Comparison of ENCODE assay signal across 12 cellular contexts in the genomic region with DNA sequence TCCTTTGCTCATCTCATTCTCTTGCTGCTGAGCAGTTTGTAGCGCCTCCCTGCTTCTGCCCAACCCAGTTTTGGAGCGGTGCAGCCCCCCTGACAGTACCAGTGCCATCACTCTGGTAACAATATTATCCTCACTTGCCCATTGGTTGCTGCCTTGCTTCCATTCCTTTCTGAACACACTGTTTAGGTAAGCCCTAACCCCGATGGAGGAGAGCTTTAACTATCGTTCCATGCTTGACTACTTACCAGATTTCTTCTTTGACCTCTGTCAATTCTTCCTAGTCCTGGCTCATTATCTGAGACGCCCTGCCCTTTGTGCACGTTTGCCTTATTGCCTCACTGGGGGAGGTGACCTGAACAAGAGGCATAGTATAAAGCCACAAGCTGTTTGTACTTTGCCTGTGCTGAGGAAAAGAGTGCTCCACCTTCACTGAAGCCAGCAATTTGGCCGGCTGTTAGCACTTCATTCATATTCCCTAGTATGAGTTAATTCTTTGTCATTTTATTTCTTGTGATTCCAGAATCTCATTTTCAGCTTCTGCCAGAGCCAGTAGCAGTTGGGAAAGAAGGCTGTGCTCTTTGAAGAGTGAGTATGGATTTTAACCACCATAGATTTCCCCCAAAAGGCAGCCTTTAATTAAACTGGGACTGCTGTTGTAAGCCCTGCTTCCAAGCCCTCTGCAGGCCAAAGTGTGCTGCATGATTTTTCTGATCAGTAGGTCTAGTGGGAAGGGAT. TPM values are rescaled to one million over a fixed set of nuclear protein-coding genes. Genes with fewer than 3 reads are reported as not detected.
DNase-seq lines count a peak whose midpoint lies in the region; ATAC-seq lines count a peak whose summit lies in the region.
"Had no signal": no experiment of that assay in that cellular context is flagged by ENCODE, and none has a peak within 500 bp of the region (broad histone marks: within the 10 kb centered on the region; RNA-seq: fewer than 3 reads in every experiment).

No MANE protein-coding gene starts in this region.

- no peaks in the 10 kb centered on the region for H3K36me3 Mint-ChIP-seq in activated CD8-positive, alpha-beta memory T cell treated with anti-CD3 and anti-CD28 coated beads, Interleukin-2, amount 10 ng/mL, durations not matched to agents 7 days and 5 days

- H3K4me3 ChIP-seq in duodenal mucosa (ENCODE audit: low read depth in 1 of 2, low read length in 2 of 2), result peak overlapping the region; percentile 66 to 69
- H3K4me3 ChIP-seq in mucosa of rectum (ENCODE audit: low read length in 2 of 2), result peak overlapping the region; percentile 57 to 62
- H3K4me3 ChIP-seq in Karpas-422 (ENCODE audit: low read length), result no peak overlapping the region

- H3K9me3 ChIP-seq in duodenal mucosa (ENCODE audit: control insufficient read depth in 1 of 2, low read length in 2 of 2) (no peaks in the 10 kb centered on the region), mucosa of rectum (ENCODE audit: control insufficient read depth in 2 of 2, low read length in 2 of 2) (no peaks in the 10 kb centered on the region), Karpas-422 (ENCODE audit: low read length) (no peaks in the 10 kb centered on the region)

- no peaks in the 10 kb centered on the region for H3K9me3 Mint-ChIP-seq in activated CD8-positive, alpha-beta memory T cell treated with anti-CD3 and anti-CD28 coated beads, Interleukin-2, amount 10 ng/mL, durations not matched to agents 7 days and 5 days (ENCODE audit: low read depth)
- H3K9me3 Mint-ChIP-seq: CD14-positive monocyte had no signal

- peaks cover 18% of the 10 kb centered on the region for H3K4me1 Mint-ChIP-seq in activated CD8-positive, alpha-beta memory T cell treated with anti-CD3 and anti-CD28 coated beads, Interleukin-2, amount 10 ng/mL, durations not matched to agents 7 days and 5 days
- H3K4me1 Mint-ChIP-seq: CD14-positive monocyte had no signal

- H3K9me2 ChIP-seq in Karpas-422 (replicated peaks; ENCODE audit: insufficient read depth, low read length), result no peaks in the 10 kb centered on the region

- no peaks in the 10 kb centered on the region; the same call in 1 of the 2 replicates for H4K20me1 ChIP-seq in Karpas-422 (ENCODE audit: insufficient read depth, low read depth, low read length)

- peak overlapping the region; percentile 44 to 50 for H3K9ac ChIP-seq in duodenal mucosa (ENCODE audit: low read depth in 1 of 2, low read length in 2 of 2)
- H3K9ac ChIP-seq in mucosa of rectum (ENCODE audit: low read depth in 1 of 2, low read length in 2 of 2), result peak overlapping the region in 1 of 2 donors; percentile 62
- H3K9ac ChIP-seq in Karpas-422 (ENCODE audit: low read length), result no peak overlapping the region

- no peak overlapping the region for H3K27ac Mint-ChIP-seq in activated CD8-positive, alpha-beta memory T cell treated with anti-CD3 and anti-CD28 coated beads, Interleukin-2, amount 10 ng/mL, durations not matched to agents 7 days and 5 days

- DNase-seq in AG20443 (ENCODE audit: low spot score) (peak; percentile 22), HuH-7 (ENCODE audit: low spot score) (peak; percentile 24), Karpas-422 (no peak)
- no peak for DNase-seq in activated CD8-positive, alpha-beta memory T cell treated with anti-CD3 and anti-CD28 coated beads, Interleukin-2, amount 10 ng/mL, durations not matched to agents 7 days and 5 days
- DNase-seq in central memory CD4-positive, alpha-beta T cell, result no peak
- DNase-seq: activated CD4-positive, alpha-beta T cell treated with anti-CD3 and anti-CD28 coated beads for 4 hours; anterior cingulate cortex had no signal

- H3K27me3 ChIP-seq in duodenal mucosa (ENCODE audit: control insufficient read depth in 1 of 2, insufficient read depth in 2 of 2, low read length in 2 of 2) (no peaks in the 10 kb centered on the region), mucosa of rectum (ENCODE audit: control insufficient read depth in 2 of 2, insufficient read depth in 2 of 2, low read length in 2 of 2) (no peaks in the 10 kb centered on the region), Karpas-422 (ENCODE audit: low read length) (no peaks in the 10 kb centered on the region)

- no peak overlapping the region for H3K4me3 Mint-ChIP-seq in activated CD8-positive, alpha-beta memory T cell treated with anti-CD3 and anti-CD28 coated beads, Interleukin-2, amount 10 ng/mL, durations not matched to agents 7 days and 5 days
- H3K4me3 Mint-ChIP-seq: CD14-positive monocyte had no signal

- H3K27ac ChIP-seq in duodenal mucosa (ENCODE audit: low read depth, low read length), result peak overlapping the region; percentile 54
- peak overlapping the region; percentile 80 to 86 for H3K27ac ChIP-seq in mucosa of rectum (ENCODE audit: low read depth in 2 of 2, low read length in 2 of 2)
- no peak overlapping the region for H3K27ac ChIP-seq in Karpas-422 (ENCODE audit: low read length)

- CTCF ChIA-PET in activated CD8-positive, alpha-beta memory T cell treated with anti-CD3 and anti-CD28 coated beads, Interleukin-2, amount 10 ng/mL, durations not matched to agents 7 days and 5 days (lab: Charles Lee), result no interaction called here

- H3K4me1 ChIP-seq in duodenal mucosa (ENCODE audit: control insufficient read depth in 1 of 2, insufficient read depth in 2 of 2, low read length in 2 of 2), result peaks cover 11 to 31% of the 10 kb centered on the region in 2 donors
- peaks cover 6 to 34% of the 10 kb centered on the region in 2 donors for H3K4me1 ChIP-seq in mucosa of rectum (ENCODE audit: control insufficient read depth in 2 of 2, insufficient read depth in 2 of 2, low read length in 2 of 2)
- peaks cover 8% of the 10 kb centered on the region for H3K4me1 ChIP-seq in Karpas-422 (ENCODE audit: low read length)

- H2AFZ ChIP-seq in Karpas-422 (ENCODE audit: low read length), result no peak overlapping the region

- H3K36me3 ChIP-seq in duodenal mucosa (ENCODE audit: control insufficient read depth in 1 of 2, insufficient read depth in 2 of 2, low read length in 2 of 2) (peaks cover 0 to 9% of the 10 kb centered on the region in 2 donors), mucosa of rectum (ENCODE audit: control insufficient read depth in 2 of 2, insufficient read depth in 2 of 2, low read length in 2 of 2) (no peaks in the 10 kb centered on the region), Karpas-422 (ENCODE audit: insufficient read depth, low read length) (no peaks in the 10 kb centered on the region)

- H3K27me3 Mint-ChIP-seq in activated CD8-positive, alpha-beta memory T cell treated with anti-CD3 and anti-CD28 coated beads, Interleukin-2, amount 10 ng/mL, durations not matched to agents 7 days and 5 days, result peaks cover 2% of the 10 kb centered on the region

- no peak for ATAC-seq in activated CD8-positive, alpha-beta memory T cell treated with anti-CD3 and anti-CD28 coated beads, Interleukin-2, amount 10 ng/mL, durations not matched to agents 7 days and 5 days
- ATAC-seq in GM18909 (IDR thresholded peaks at IDR 0.05; ENCODE audit: poor library complexity, unreplicated experiment), result no peak

- H3K4me2 ChIP-seq in Karpas-422 (ENCODE audit: low read depth, low read length, poor library complexity, severe bottlenecking), result no peak overlapping the region

- H3K79me2 ChIP-seq in Karpas-422 (ENCODE audit: low read length), result peaks cover 38% of the 10 kb centered on the region

RNA-seq across cellular contexts. Expression of a gene that starts 11.9 kb away (rescaled TPM):
- 1 to 10 TPM; 5.0 to 7.3 TPM for total RNA-seq in activated CD8-positive, alpha-beta memory T cell treated with anti-CD3 and anti-CD28 coated beads, Interleukin-2, amount 10 ng/mL, durations not matched to agents 7 days and 5 days
- 11.8 and 12.2 TPM in 2 replicates for total RNA-seq in Karpas-422 (2014; rRNA removed; shearing (Covaris generic); ENCODE audit: low replicate concordance)

RNA-seq across cellular contexts. Expression of a gene that starts 38.8 kb away (rescaled TPM):
- total RNA-seq in activated CD8-positive, alpha-beta memory T cell treated with anti-CD3 and anti-CD28 coated beads, Interleukin-2, amount 10 ng/mL, durations not matched to agents 7 days and 5 days, result not detected
- not detected in 2 replicates for total RNA-seq in Karpas-422 (2014; rRNA removed; shearing (Covaris generic); ENCODE audit: low replicate concordance)
- total RNA-seq: MCF 10A had no signal

RNA-seq across cellular contexts. Expression of a gene that starts 56.5 kb away (rescaled TPM):
- total RNA-seq in activated CD8-positive, alpha-beta memory T cell treated with anti-CD3 and anti-CD28 coated beads, Interleukin-2, amount 10 ng/mL, durations not matched to agents 7 days and 5 days, result 10 to 100 TPM; 12.9 to 16.9 TPM
- total RNA-seq in Karpas-422 (2014; rRNA removed; shearing (Covaris generic); ENCODE audit: low replicate concordance), result 7.5 and 7.6 TPM in 2 replicates

RNA-seq across cellular contexts. Expression of a gene that starts 56.8 kb away (rescaled TPM):
- total RNA-seq in activated CD8-positive, alpha-beta memory T cell treated with anti-CD3 and anti-CD28 coated beads, Interleukin-2, amount 10 ng/mL, durations not matched to agents 7 days and 5 days, result 1 to 10 TPM; 6.9 to 7.4 TPM
- 5.4 and 19.9 TPM in 2 replicates for total RNA-seq in Karpas-422 (2014; rRNA removed; shearing (Covaris generic); ENCODE audit: low replicate concordance)

Comparison
In these comparisons a context has a peak if more than half of its experiments do, and no peak if none do; other contexts are left out.
1. DNase-seq: peak in AG20443 (single experiment) and HuH-7 (single experiment); none in activated CD8-positive, alpha-beta memory T cell treated with anti-CD3 and anti-CD28 coated beads, Interleukin-2, amount 10 ng/mL, durations not matched to agents 7 days and 5 days (single experiment), Karpas-422 (single experiment) and central memory CD4-positive, alpha-beta T cell (single experiment).